ENCODE assay signal across 9 cellular contexts in the genomic region with DNA sequence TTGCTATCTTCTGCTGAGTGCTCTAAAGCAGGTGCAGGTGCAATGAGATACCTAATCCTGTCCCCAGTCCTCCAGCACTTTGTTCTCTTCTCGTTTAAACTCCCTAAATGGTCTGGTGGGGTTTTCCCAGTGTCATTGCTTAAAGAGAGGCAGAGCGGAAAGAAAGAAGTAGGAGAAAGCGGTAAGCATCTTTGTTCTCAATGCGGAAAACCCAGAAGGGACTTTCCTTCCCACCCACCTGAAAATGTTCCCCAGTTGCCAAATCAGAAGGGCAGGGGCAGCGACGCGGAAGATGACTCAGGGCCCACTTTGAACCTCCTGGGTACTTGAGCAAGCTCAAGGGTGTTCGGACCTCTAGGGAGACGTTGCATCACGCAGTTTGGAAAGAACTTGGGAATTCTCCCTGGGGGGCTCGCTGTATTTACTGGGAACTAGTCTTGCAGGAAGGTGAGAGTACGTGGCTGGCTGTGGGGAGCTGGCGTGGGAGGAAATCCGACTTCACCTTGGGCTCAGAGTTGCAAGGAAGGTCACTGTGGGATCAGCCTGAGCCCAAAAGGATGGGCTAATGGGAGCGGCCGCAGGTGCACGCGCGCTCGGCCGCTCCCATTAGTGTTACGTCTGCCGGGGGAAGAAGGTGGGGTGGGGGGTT. TPM values are rescaled to one million over a fixed set of nuclear protein-coding genes. Genes with fewer than 3 reads are reported as not detected.
DNase-seq lines count a peak whose midpoint lies in the region; ATAC-seq and TF ChIP-seq lines count a peak whose summit lies in the region.
"Had no signal": no experiment of that assay in that cellular context is flagged by ENCODE, and none has a peak within 500 bp of the region (broad histone marks: within the 10 kb centered on the region; RNA-seq: fewer than 3 reads in every experiment).

No MANE protein-coding gene starts in this region.

- 6 to 13% methylated on average over 23 of the region's 23 CpGs for WGBS in sigmoid colon, 2 donors

- peak; percentile 14 for ATAC-seq in HG03139 (IDR thresholded peaks at IDR 0.05; ENCODE audit: unreplicated experiment)
- ATAC-seq in esophagus mucosa = peak; percentile 54

- peak overlapping the region in 3 of 4 donors; percentile 37 to 53 (median 48) for H3K4me3 ChIP-seq in sigmoid colon
- H3K4me3 ChIP-seq: BLaER1 treated with 17β-estradiol and CSF1 and Interleukin-3, amounts not matched to agents 10 nM and 100 nM had no signal

- no peaks in the 10 kb centered on the region for H3K36me3 ChIP-seq in sigmoid colon
- H3K36me3 ChIP-seq: BLaER1 treated with 17β-estradiol and CSF1 and Interleukin-3, amounts not matched to agents 10 nM and 100 nM had no signal

- no peak overlapping the region for H3K27ac ChIP-seq in sigmoid colon
- H3K27ac ChIP-seq: BLaER1 treated with 17β-estradiol and CSF1 and Interleukin-3, amounts not matched to agents 10 nM and 100 nM had no signal

- TF ChIP-seq POLR2A in sigmoid colon (IDR thresholded peaks at IDR 0.05) = no peak

- TF ChIP-seq CTCF in sigmoid colon (IDR thresholded peaks at IDR 0.05) = no peak

- H3K9me3 ChIP-seq in sigmoid colon = no peaks in the 10 kb centered on the region

- intact Hi-C loops in sigmoid colon (cut with DNase I) = no loop called here

- peaks cover 17 to 58% (median 42%) of the 10 kb centered on the region in 3 donors for H3K27me3 ChIP-seq in sigmoid colon
- H3K27me3 ChIP-seq: BLaER1 treated with 17β-estradiol and CSF1 and Interleukin-3, amounts not matched to agents 10 nM and 100 nM had no signal

- TF ChIP-seq EP300 in sigmoid colon (IDR thresholded peaks at IDR 0.05) = no peak

- peaks cover 0 to 18% (median 15%) of the 10 kb centered on the region in 4 donors for H3K4me1 ChIP-seq in sigmoid colon

- DNase-seq in activated effector memory CD4-positive, alpha-beta T cell treated with anti-CD3 and anti-CD28 coated beads, Interleukin-2, amount 50 U/mL, for 16 hours = peak; percentile 87
- DNase-seq in activated effector memory CD4-positive, alpha-beta T cell treated with Interleukin-2 at 50 U/mL for 16 hours = no peak
- peak; percentile 35 for DNase-seq in activated CD4-positive, alpha-beta T cell treated with anti-CD3 and anti-CD28 coated beads, Interleukin-2, amount 50 U/mL, for 1 hour
- no peak for DNase-seq in sigmoid colon
- DNase-seq in EL = no peak
- no peak for DNase-seq in NCI-H1436 treated with DMSO at 0.1 percent for 48 hours (lab: John Stamatoyannopoulos, UW)

RNA-seq across cellular contexts. Expression of a gene that starts 0.6 kb away (rescaled TPM):
- 57.1 TPM for total RNA-seq in esophagus mucosa
- 1 to 10 TPM in 3 of 4 donors, under 1 TPM in 1; 0.49 to 1.1 (median 1.1) TPM for total RNA-seq in sigmoid colon
- 10 to 100 TPM in 1 of 3 donors, 1 to 10 TPM in 2; 6.0 to 25.1 (median 6.0) TPM for polyA plus RNA-seq in sigmoid colon

Comparison
In these comparisons a context has a peak if more than half of its experiments do, and no peak if none do; other contexts are left out.
1. DNase-seq: peak in activated effector memory CD4-positive, alpha-beta T cell treated with anti-CD3 and anti-CD28 coated beads, Interleukin-2, amount 50 U/mL, for 16 hours (single experiment) and activated CD4-positive, alpha-beta T cell treated with anti-CD3 and anti-CD28 coated beads, Interleukin-2, amount 50 U/mL, for 1 hour (single experiment); none in activated effector memory CD4-positive, alpha-beta T cell treated with Interleukin-2 at 50 U/mL for 16 hours (single experiment), sigmoid colon (single experiment), EL (single experiment) and NCI-H1436 treated with DMSO at 0.1 percent for 48 hours (single experiment).
2. RNA of a gene that starts 0.6 kb away (total RNA-seq): 57.1 TPM in esophagus mucosa (single experiment); 0.49 to 1.1 TPM in sigmoid colon; every median in the first group is over 10 times any median in the second.